In the genomic region with DNA sequence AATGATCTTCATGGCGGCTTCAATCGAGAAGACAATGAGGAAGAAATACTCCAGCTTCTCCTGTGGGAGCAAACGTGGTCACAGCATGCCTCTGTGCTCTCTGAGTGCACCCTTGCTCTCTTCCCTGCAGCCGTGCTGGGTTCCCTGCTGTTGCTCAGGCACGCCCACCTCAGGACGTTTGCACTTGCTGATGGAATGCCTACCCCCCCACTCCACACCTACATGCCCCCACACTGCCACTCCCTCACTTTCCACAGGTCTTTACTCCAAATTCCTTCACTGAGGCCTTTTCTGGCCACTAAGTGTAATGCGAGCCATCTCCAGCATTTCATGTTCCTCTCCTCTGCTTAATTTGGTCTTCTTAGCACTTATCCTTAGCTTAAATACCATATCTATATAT, we compare ENCODE assay signal across 23 cellular contexts. TPM values are rescaled to one million over a fixed set of nuclear protein-coding genes. Genes with fewer than 3 reads are reported as not detected.
"Had no signal": no experiment of that assay in that cellular context is flagged by ENCODE, and none has a peak within 500 bp of the region (broad histone marks: within the 10 kb centered on the region; RNA-seq: fewer than 3 reads in every experiment).

No MANE protein-coding gene starts in this region.

- H3K9ac ChIP-seq: KMS-11 had no signal

- H3K4me1 ChIP-seq: SJSA1 had no signal

- H3K27ac ChIP-seq: KMS-11, SJSA1, SK-N-MC had no signal

- H3K9me3 ChIP-seq: SJSA1 had no signal

- FAIRE-seq: RCC 7860 had no signal

- H3K27me3 ChIP-seq: SJSA1 had no signal

- H3K36me3 ChIP-seq: SJSA1 had no signal

- H3K4me3 ChIP-seq: SJSA1, SK-N-MC had no signal

- DNase-seq: Kasumi-1, MM.1S, NCI-H1092 treated with DMSO at 0.1 percent for 48 hours, NCI-H1436, NCI-H187, NCI-H2029, NCI-H2081 treated with DMSO at 0.1 percent for 48 hours, NCI-H2171, NCI-H226, NCI-H446, NCI-H510A, NCI-H524 treated with DMSO at 0.1 percent for 48 hours, NCI-H69, NCI-H774, Right ventricle myocardium superior, RPMI8226, SIG-M5 had no signal

- H3K4me2 ChIP-seq: KMS-11 had no signal

RNA-seq across cellular contexts. Expression of a gene that starts 18.3 kb away (rescaled TPM):
- total RNA-seq: HT-29, M059J, Right ventricle myocardium superior, SJSA1 had no signal

RNA-seq across cellular contexts. Expression of a gene that starts 33.0 kb away (rescaled TPM):
- total RNA-seq: HT-29, M059J, Right ventricle myocardium superior, SJSA1 had no signal
